ENCODE assay signal across 12 cellular contexts in genomic region chr16:627458-628239, GRCh38. TPM values are rescaled to one million over a fixed set of nuclear protein-coding genes. Genes with fewer than 3 reads are reported as not detected.
DNase-seq lines count a peak whose midpoint lies in the region; ATAC-seq and TF ChIP-seq lines count a peak whose summit lies in the region.
"Had no signal": no experiment of that assay in that cellular context is flagged by ENCODE, and none has a peak within 500 bp of the region (broad histone marks: within the 10 kb centered on the region; RNA-seq: fewer than 3 reads in every experiment).

No MANE protein-coding gene starts in this region.

- in situ Hi-C loops in brain microvascular endothelial cell (cut with HindIII; ENCODE audit: low pct_ligation_motif_present, low sequenced_read_pairs): no loop called here

- no peaks in the 10 kb centered on the region for H3K9me3 Mint-ChIP-seq in Calu3 (ENCODE audit: low read depth, unreplicated experiment)
- H3K9me3 Mint-ChIP-seq: CD4-positive, CD25-positive, alpha-beta regulatory T cell; natural killer cell treated with Interleukin-12 subunit alpha and Interleukin-12 subunit beta and Interleukin-15 and Interleukin-18, amount 100 ng/mL, for 72 hours; T-helper 2 cell treated with Interferon-gamma antibody and Interleukin-4, amounts not matched to agents 5 μg/mL and 100 μg/mL, for 36 hours had no signal

- ATAC-seq in psoas muscle (peak; percentile 63 to 78 (median 73)), GM19467 (IDR thresholded peaks at IDR 0.05; ENCODE audit: unreplicated experiment) (no peak)
- ATAC-seq: natural killer cell treated with Interleukin-12 subunit alpha and Interleukin-12 subunit beta and Interleukin-15 and Interleukin-18, amount 100 ng/mL, for 72 hours had no signal

- no peak for TF ChIP-seq CTCF in Calu3 (IDR thresholded peaks at IDR 0.05; ENCODE audit: unreplicated experiment)
- no peak for TF ChIP-seq CTCF in fibroblast of villous mesenchyme (IDR thresholded peaks at IDR 0.05; ENCODE audit: insufficient read depth, low read depth, low read length)
- no peak for TF ChIP-seq CTCF in psoas muscle (IDR thresholded peaks at IDR 0.05)
- no peak for TF ChIP-seq CTCF in brain microvascular endothelial cell (IDR thresholded peaks at IDR 0.05; ENCODE audit: low read depth, low read length, missing control alignments)
- no peak for TF ChIP-seq CTCF in GM10266 (IDR thresholded peaks at IDR 0.05; ENCODE audit: control insufficient read depth, insufficient read depth, low read depth, missing control alignments)

- H3K27ac Mint-ChIP-seq in Calu3 (ENCODE audit: unreplicated experiment): peak overlapping the region; percentile 27
- H3K27ac Mint-ChIP-seq: natural killer cell treated with Interleukin-12 subunit alpha and Interleukin-12 subunit beta and Interleukin-15 and Interleukin-18, amount 100 ng/mL, for 72 hours; T-helper 2 cell treated with Interferon-gamma antibody and Interleukin-4, amounts not matched to agents 5 μg/mL and 100 μg/mL, for 36 hours had no signal

- H3K36me3 ChIP-seq in psoas muscle (ENCODE audit: insufficient read depth in 1 of 2, low read depth in 1 of 2) (peaks cover 0 to 33% of the 10 kb centered on the region in 2 donors), brain microvascular endothelial cell (replicated peaks) (peaks cover 6% of the 10 kb centered on the region)

- peak overlapping the region; percentile 68 for H3K27ac ChIP-seq in psoas muscle
- no peak overlapping the region for H3K27ac ChIP-seq in brain microvascular endothelial cell

- CTCF ChIA-PET in Calu3 (lab: Charles Lee): no interaction called here

- H3K27me3 ChIP-seq in psoas muscle (ENCODE audit: insufficient read depth in 3 of 3, low read length in 2 of 3) (no peaks in the 10 kb centered on the region), brain microvascular endothelial cell (replicated peaks) (no peaks in the 10 kb centered on the region)

- DNase-seq in Calu3 (no peak), NCI-H2196 treated with DMSO at 0.1 percent for 48 hours (lab: John Stamatoyannopoulos, UW; ENCODE audit: unreplicated experiment) (peak; percentile 93), fibroblast of villous mesenchyme (ENCODE audit: low read depth) (peak; percentile 50), psoas muscle (peak; percentile 59 to 89), brain microvascular endothelial cell (no peak), germinal center (ENCODE audit: low spot score) (no peak), GM10266 (ENCODE audit: extremely low spot score) (no peak)
- DNase-seq: CD4-positive, CD25-positive, alpha-beta regulatory T cell; effector CD8-positive, alpha-beta T cell had no signal

- H3K4me3 ChIP-seq in fibroblast of villous mesenchyme (ENCODE audit: low read depth, low read length): no peak overlapping the region
- H3K4me3 ChIP-seq in psoas muscle: no peak overlapping the region
- H3K4me3 ChIP-seq in brain microvascular endothelial cell (ENCODE audit: low read depth, low read length): no peak overlapping the region

- no TSS peak for BruUV-seq in Calu3 (replicated peaks; lab: Mats Ljungman, UMichigan)

- H3K9me3 ChIP-seq in psoas muscle: no peaks in the 10 kb centered on the region

- H3K27me3 Mint-ChIP-seq in Calu3 (ENCODE audit: unreplicated experiment): no peaks in the 10 kb centered on the region
- H3K27me3 Mint-ChIP-seq: CD4-positive, CD25-positive, alpha-beta regulatory T cell; natural killer cell treated with Interleukin-12 subunit alpha and Interleukin-12 subunit beta and Interleukin-15 and Interleukin-18, amount 100 ng/mL, for 72 hours had no signal

- peaks cover 62% of the 10 kb centered on the region for H3K36me3 Mint-ChIP-seq in Calu3 (ENCODE audit: insufficient read depth, unreplicated experiment)
- H3K36me3 Mint-ChIP-seq: natural killer cell treated with Interleukin-12 subunit alpha and Interleukin-12 subunit beta and Interleukin-15 and Interleukin-18, amount 100 ng/mL, for 72 hours had no signal

- 56 to 73% (median 58%) methylated on average over 48 to 50 of the region's 50 CpGs for WGBS in psoas muscle, 3 donors

- intact Hi-C loops in Calu3 (cut with micrococcal nuclease; ENCODE audit: unreplicated experiment) (no loop called here), psoas muscle (cut with DNase I) (loop anchor here in 1 of 2 donors (5.0 kb wide), 1 partner anchor 35 kb away; the partner anchor contains the start of gene RAB40C)

- H3K4me1 Mint-ChIP-seq in Calu3 (ENCODE audit: low read depth, unreplicated experiment): no peaks in the 10 kb centered on the region
- H3K4me1 Mint-ChIP-seq: CD4-positive, CD25-positive, alpha-beta regulatory T cell had no signal

- no peak overlapping the region for H3K4me3 Mint-ChIP-seq in Calu3 (ENCODE audit: low read depth, unreplicated experiment)
- H3K4me3 Mint-ChIP-seq: natural killer cell treated with Interleukin-12 subunit alpha and Interleukin-12 subunit beta and Interleukin-15 and Interleukin-18, amount 100 ng/mL, for 72 hours; T-helper 2 cell treated with Interferon-gamma antibody and Interleukin-4, amounts not matched to agents 5 μg/mL and 100 μg/mL, for 36 hours had no signal

- H3K4me1 ChIP-seq in psoas muscle: peaks cover 25% of the 10 kb centered on the region

RNA-seq across cellular contexts. Expression of gene WFIKKN1, which starts 3.1 kb away (rescaled TPM):
- total RNA-seq in Calu3 (2022) (0.66 and 0.90 TPM in 2 replicates), fibroblast of villous mesenchyme (under 0.01 and 0.43 TPM in 2 replicates), psoas muscle (1 to 10 TPM in 2 of 4 donors, under 1 TPM in 2; 0.30 to 2.0 (median 0.82) TPM)
- under 1 TPM; 0.31 to 0.61 (median 0.36) TPM for polyA plus RNA-seq in psoas muscle
- polyA plus RNA-seq: CD4-positive, CD25-positive, alpha-beta regulatory T cell had no signal

RNA-seq across cellular contexts. Expression of gene METTL26, which starts 8.5 kb away (rescaled TPM):
- total RNA-seq in Calu3 (2022) (117 and 121 TPM in 2 replicates), fibroblast of villous mesenchyme (51.8 and 78.3 TPM in 2 replicates), psoas muscle (10 to 100 TPM; 42.4 to 55.6 (median 48.4) TPM)
- 10 to 100 TPM; 90.8 to 97.8 (median 96.4) TPM for polyA plus RNA-seq in psoas muscle

RNA-seq across cellular contexts. Expression of gene MCRIP2, which starts 14.0 kb away (rescaled TPM):
- total RNA-seq in Calu3 (2022): 56.3 and 60.7 TPM in 2 replicates
- 14.8 and 16.0 TPM in 2 replicates for total RNA-seq in fibroblast of villous mesenchyme
- 10 to 100 TPM; 61.6 to 80.2 (median 68.9) TPM for total RNA-seq in psoas muscle
- polyA plus RNA-seq in psoas muscle: 100 to 1,000 TPM in 2 of 3 donors, 10 to 100 TPM in 1; 95.1 to 124 (median 108) TPM

RNA-seq across cellular contexts. Expression of gene WDR90, which starts 21.5 kb away (rescaled TPM):
- total RNA-seq in Calu3 (2022) (142 and 162 TPM in 2 replicates), fibroblast of villous mesenchyme (12.5 and 18.7 TPM in 2 replicates), psoas muscle (1 to 10 TPM; 4.0 to 9.6 (median 8.1) TPM)
- 1 to 10 TPM; 5.6 to 9.7 (median 6.4) TPM for polyA plus RNA-seq in psoas muscle

RNA-seq across cellular contexts. Expression of gene RAB40C, which starts 37.8 kb away (rescaled TPM):
- total RNA-seq in Calu3 (2022) (35.6 and 36.5 TPM in 2 replicates), fibroblast of villous mesenchyme (9.9 and 10.6 TPM in 2 replicates), psoas muscle (10 to 100 TPM; 12.3 to 20.2 (median 14.4) TPM)
- polyA plus RNA-seq in psoas muscle: 10 to 100 TPM; 14.7 to 16.3 (median 15.7) TPM

Comparison
In these comparisons a context has a peak if more than half of its experiments do, and no peak if none do; other contexts are left out.
1. DNase-seq: peak in NCI-H2196 treated with DMSO at 0.1 percent for 48 hours (single experiment), fibroblast of villous mesenchyme (single experiment) and psoas muscle (2 of 2); none in Calu3 (single experiment), brain microvascular endothelial cell (single experiment), germinal center (single experiment) and GM10266 (single experiment).